ENCODE assay signal across 8 cellular contexts in genomic region chr10:17023386-17024298, GRCh38.
A peak's percentile ranks its signal among the peaks of the same experiment; 100 is the strongest.
DNase-seq lines count a peak whose midpoint lies in the region; ATAC-seq and TF ChIP-seq lines count a peak whose summit lies in the region.

No MANE protein-coding gene starts in this region.

- no peak overlapping the region for H3K9ac ChIP-seq in HUES48 (ENCODE audit: low read depth, low read length)

- 12 to 23% methylated on average over 13 of the region's 13 CpGs for WGBS in lung, 2 donors

- POLR2A ChIA-PET in activated B cell treated with CpG ODN at 0.5 μM for 24 hours (lab: Charles Lee): no interaction called here

- CTCF ChIA-PET in activated B cell treated with CpG ODN at 0.5 μM for 24 hours (lab: Charles Lee): no interaction called here

- H3K27ac Mint-ChIP-seq in CD14-positive monocyte (peak overlapping the region; percentile 96 to 99 (median 98)), activated B cell treated with CpG ODN at 0.5 μM for 24 hours (peak overlapping the region; percentile 9)
- H3K27ac Mint-ChIP-seq in central memory CD8-positive, alpha-beta T cell (ENCODE audit: low read depth): peak overlapping the region; percentile 98

- ATAC-seq in GM21447 (IDR thresholded peaks at IDR 0.05; ENCODE audit: unreplicated experiment) (peak; percentile 92), activated B cell treated with CpG ODN at 0.5 μM for 24 hours (ENCODE audit: low read depth) (peak; percentile 78), lung (ENCODE audit: insufficient read depth, low FRiP score) (peak; percentile 90)
- ATAC-seq in central memory CD8-positive, alpha-beta T cell (replicated peaks; ENCODE audit: extremely low read depth, poor library complexity, severe bottlenecking): peak; percentile 85

- H3K27me3 Mint-ChIP-seq in CD14-positive monocyte (ENCODE audit: low read depth in 3 of 3) (peaks cover 0 to 2% (median 0%) of the 10 kb centered on the region in 3 donors), activated B cell treated with CpG ODN at 0.5 μM for 24 hours (peaks cover 2% of the 10 kb centered on the region)
- H3K27me3 Mint-ChIP-seq in central memory CD8-positive, alpha-beta T cell: no peaks in the 10 kb centered on the region

- no peaks in the 10 kb centered on the region for H3K36me3 ChIP-seq in HUES48 (ENCODE audit: control insufficient read depth, insufficient read depth, low read length)
- no peaks in the 10 kb centered on the region for H3K36me3 ChIP-seq in lung (ENCODE audit: control insufficient read depth in 2 of 2, insufficient read depth in 2 of 2, low read length in 2 of 2)

- peak overlapping the region; percentile 65 for H3K27ac ChIP-seq in HUES48 (ENCODE audit: low read depth, low read length)
- peak overlapping the region; percentile 33 to 75 for H3K27ac ChIP-seq in lung (ENCODE audit: low read depth in 1 of 2, low read length in 1 of 2)

- H3K9me3 Mint-ChIP-seq in CD14-positive monocyte (peaks cover 2 to 7% (median 4%) of the 10 kb centered on the region in 7 donors), activated B cell treated with CpG ODN at 0.5 μM for 24 hours (no peaks in the 10 kb centered on the region)
- H3K9me3 Mint-ChIP-seq in central memory CD8-positive, alpha-beta T cell: no peaks in the 10 kb centered on the region

- intact Hi-C loops in CD14-positive monocyte (cut with micrococcal nuclease) (loop anchor here in 1 of 2 donors (2.0 to 10.0 kb wide), 4 partner anchors 51 to 205 kb away; partner anchors contain the start of gene VIM), activated B cell treated with CpG ODN at 0.5 μM for 24 hours (cut with micrococcal nuclease) (loop anchor here (1.0 kb wide), 3 partner anchors 177 to 207 kb away; no protein-coding TSS in a partner anchor)

- peaks cover 34% of the 10 kb centered on the region for H3K4me1 ChIP-seq in HUES48 (ENCODE audit: control insufficient read depth, insufficient read depth, low read length)
- H3K4me1 ChIP-seq in lung (ENCODE audit: control insufficient read depth in 2 of 2, insufficient read depth in 2 of 2, low read length in 2 of 2): peaks cover 4 to 12% of the 10 kb centered on the region in 2 donors

- H3K9me3 ChIP-seq in HUES48 (ENCODE audit: control insufficient read depth, insufficient read depth, low read length) (peaks cover 4% of the 10 kb centered on the region; the same call in 1 of the 2 replicates), lung (ENCODE audit: control insufficient read depth in 2 of 2, insufficient read depth in 1 of 2, low read length in 1 of 2) (no peaks in the 10 kb centered on the region)

- H3K4me1 Mint-ChIP-seq in CD14-positive monocyte: peaks cover 58% of the 10 kb centered on the region
- H3K4me1 Mint-ChIP-seq in activated B cell treated with CpG ODN at 0.5 μM for 24 hours: peaks cover 32% of the 10 kb centered on the region
- peaks cover 32% of the 10 kb centered on the region for H3K4me1 Mint-ChIP-seq in central memory CD8-positive, alpha-beta T cell

- DNase-seq in CD14-positive monocyte (ENCODE audit: low spot score): peak; percentile 93
- no peak for DNase-seq in activated B cell treated with CpG ODN at 0.5 μM for 24 hours
- DNase-seq in central memory CD8-positive, alpha-beta T cell (ENCODE audit: low spot score in 2 of 2): peak; percentile 30 to 82
- peak; percentile 77 for DNase-seq in lung (ENCODE audit: low spot score)
- peak; percentile 47 for DNase-seq in stimulated activated CD8-positive, alpha-beta memory T cell treated with anti-CD3 and anti-CD28 coated beads, Interleukin-7, amount 100 ng/mL, for 24 hours (ENCODE audit: low read depth)
- DNase-seq in NCI-H774 (lab: John Stamatoyannopoulos, UW): no peak

- peaks cover 0 to 5% of the 10 kb centered on the region in 2 donors for H3K36me3 Mint-ChIP-seq in CD14-positive monocyte
- no peaks in the 10 kb centered on the region for H3K36me3 Mint-ChIP-seq in activated B cell treated with CpG ODN at 0.5 μM for 24 hours (ENCODE audit: low read depth)
- H3K36me3 Mint-ChIP-seq in central memory CD8-positive, alpha-beta T cell (ENCODE audit: insufficient read depth): peaks cover 17% of the 10 kb centered on the region

- no peak for TF ChIP-seq CTCF in CD14-positive monocyte (IDR thresholded peaks at IDR 0.05)
- no peak for TF ChIP-seq CTCF in activated B cell treated with CpG ODN at 0.5 μM for 24 hours (IDR thresholded peaks at IDR 0.05)
- no peak for TF ChIP-seq CTCF in lung (IDR thresholded peaks at IDR 0.05; ENCODE audit: control extremely low read depth, extremely low read depth)

- H3K27me3 ChIP-seq in HUES48 (ENCODE audit: control insufficient read depth, insufficient read depth, low read length) (no peaks in the 10 kb centered on the region), lung (ENCODE audit: control insufficient read depth, insufficient read depth) (no peaks in the 10 kb centered on the region)

- H3K4me3 Mint-ChIP-seq in CD14-positive monocyte (peak overlapping the region; percentile 25 to 79), activated B cell treated with CpG ODN at 0.5 μM for 24 hours (peak overlapping the region; percentile 15)
- H3K4me3 Mint-ChIP-seq in central memory CD8-positive, alpha-beta T cell: peak overlapping the region; percentile 67

- H3K4me3 ChIP-seq in HUES48 (ENCODE audit: low read depth, low read length): no peak overlapping the region
- H3K4me3 ChIP-seq in lung: no peak overlapping the region

Comparison
In these comparisons a context has a peak if more than half of its experiments do, and no peak if none do; other contexts are left out.
1. DNase-seq: peak in CD14-positive monocyte (single experiment), central memory CD8-positive, alpha-beta T cell (2 of 2), lung (single experiment) and stimulated activated CD8-positive, alpha-beta memory T cell treated with anti-CD3 and anti-CD28 coated beads, Interleukin-7, amount 100 ng/mL, for 24 hours (single experiment); none in activated B cell treated with CpG ODN at 0.5 μM for 24 hours (single experiment) and NCI-H774 (single experiment).
2. H3K27ac Mint-ChIP-seq: peak in every context shown above with its lines; median percentile 98 in CD14-positive monocyte; 98 in central memory CD8-positive, alpha-beta T cell; 9 in activated B cell treated with CpG ODN at 0.5 μM for 24 hours.
3. H3K4me3 Mint-ChIP-seq: peak in every context shown above with its lines; median percentile 67 in central memory CD8-positive, alpha-beta T cell; 52 in CD14-positive monocyte; 15 in activated B cell treated with CpG ODN at 0.5 μM for 24 hours.
4. Peak in every context shown above with its lines, with median percentiles within 50 percentile points of each other: ATAC-seq.